ENCODE assay signal across 8 cellular contexts in the genomic region with DNA sequence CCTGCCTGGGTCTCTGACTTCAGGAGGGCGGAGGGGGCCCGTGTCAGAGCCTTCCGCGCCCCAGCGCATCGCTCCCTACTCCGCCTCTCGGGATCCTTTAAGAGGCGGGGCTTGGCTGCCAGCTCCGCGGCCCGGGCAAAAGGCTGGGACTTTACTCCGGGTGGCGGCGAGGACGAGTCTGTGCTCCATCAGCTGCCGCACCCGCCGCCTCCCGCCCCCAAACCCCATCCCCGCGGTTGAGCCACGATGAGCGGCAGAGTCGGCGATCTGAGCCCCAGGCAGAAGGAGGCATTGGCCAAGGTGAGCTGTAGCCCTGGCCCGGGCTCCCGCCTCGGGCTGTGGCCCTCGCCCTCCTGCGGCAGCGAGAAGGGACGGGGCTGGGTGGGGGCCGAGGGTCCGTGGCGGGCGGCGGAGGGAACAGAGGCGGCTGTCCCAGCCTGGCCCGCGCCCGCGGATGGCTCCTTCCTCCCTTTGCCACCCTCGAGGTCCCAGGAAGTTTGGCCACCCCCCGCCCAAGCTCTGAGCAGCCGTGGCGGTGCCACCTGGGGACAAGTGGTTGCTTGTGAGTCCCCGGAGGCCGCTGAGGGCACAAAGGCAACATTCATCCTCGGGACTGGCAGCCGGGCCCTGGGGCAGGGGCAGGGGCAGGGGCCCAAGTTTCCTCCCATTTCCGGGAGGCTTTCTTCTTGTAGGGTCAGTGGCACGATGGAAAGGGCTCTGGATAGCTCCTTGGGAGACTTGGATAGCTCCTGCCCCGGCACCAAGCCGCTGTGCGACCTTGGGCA. TPM values are rescaled to one million over a fixed set of nuclear protein-coding genes. Genes with fewer than 3 reads are reported as not detected.
A peak's percentile ranks its signal among the peaks of the same experiment; 100 is the strongest.
DNase-seq lines count a peak whose midpoint lies in the region; ATAC-seq and TF ChIP-seq lines count a peak whose summit lies in the region.

A gene (plus strand): TSS at position 148 of the 785 bp plus-strand sequence. CDS start 99 bp downstream, at position 247.

- peak; percentile 82 for ATAC-seq in gastroesophageal sphincter

- H3K4me3 ChIP-seq in H7 (ENCODE audit: insufficient read depth, low read depth, low read length) (peak within 1 kb of the TSS; percentile 66), gastroesophageal sphincter (peak within 1 kb of the TSS; percentile 38 to 84), neuron (ENCODE audit: low read length) (peak within 1 kb of the TSS; percentile 56)

- in situ Hi-C loops in ACHN (cut with HindIII; ENCODE audit: low pct_ligation_motif_present, low pct_unique_long_range_greater_than_20kb, low sequenced_read_pairs) = no loop called here
- in situ Hi-C loops in SK-MEL-5 (cut with HindIII; ENCODE audit: low pct_unique_long_range_greater_than_20kb, low sequenced_read_pairs) = loop anchor here (25.0 kb wide), 1 partner anchor 110 kb away; a partner anchor contains a TSS

- WGBS in gastroesophageal sphincter (ENCODE audit: low coverage in 1 of 2), 2 donors = 0% methylated on average over 2 of the region's 56 CpGs; no CpG with 5 or more reads in 1 of the 2 donors

- peaks cover 20% of the 10 kb centered on the region for H3K27me3 ChIP-seq in H7 (ENCODE audit: control insufficient read depth, insufficient read depth, low read length)
- no peaks in the 10 kb centered on the region for H3K27me3 ChIP-seq in gastroesophageal sphincter
- peaks cover 4% of the 10 kb centered on the region for H3K27me3 ChIP-seq in neuron (ENCODE audit: insufficient read depth, low read length)

- H2AFZ ChIP-seq in neuron (ENCODE audit: low read depth, low read length) = peak within 1 kb of the TSS; percentile 77

- TF ChIP-seq CTCF in gastroesophageal sphincter (IDR thresholded peaks at IDR 0.05) = no peak

- no peak for TF ChIP-seq EP300 in gastroesophageal sphincter (IDR thresholded peaks at IDR 0.05)

- H3K27ac ChIP-seq in gastroesophageal sphincter = peak within 1 kb of the TSS; percentile 1 to 78 (median 74)

- TF ChIP-seq POLR2A in gastroesophageal sphincter (IDR thresholded peaks at IDR 0.05) = peak; percentile 22 to 31

- H3K4me1 ChIP-seq in gastroesophageal sphincter (peaks cover 0 to 45% (median 13%) of the 10 kb centered on the region in 3 donors), neuron (ENCODE audit: insufficient read depth, low read length) (peaks cover 9% of the 10 kb centered on the region)

- H3K9me3 ChIP-seq in gastroesophageal sphincter = no peaks in the 10 kb centered on the region
- H3K9me3 ChIP-seq in neuron (ENCODE audit: low read length) = no peaks in the 10 kb centered on the region

- DNase-seq in ACHN (peak; percentile 56), H7 (peak; percentile 92), SK-MEL-5 (ENCODE audit: low read depth, low spot score) (peak; percentile 53), superior temporal gyrus (ENCODE audit: extremely low spot score) (peak; percentile 78), GM19238 (ENCODE audit: insufficient read length, low spot score) (no peak)
- DNase-seq in activated naive CD4-positive, alpha-beta T cell treated with anti-CD3 and anti-CD28 coated beads, Interleukin-2, amount 50 U/mL, for 16 hours = peak; percentile 69

- H3K36me3 ChIP-seq in H7 (replicated peaks; ENCODE audit: control insufficient read depth, insufficient read depth, low read length) (no peaks in the 10 kb centered on the region), gastroesophageal sphincter (no peaks in the 10 kb centered on the region), neuron (ENCODE audit: insufficient read depth, low read length) (no peaks in the 10 kb centered on the region)

RNA-seq across cellular contexts. Expression of the gene that starts here (rescaled TPM):
- total RNA-seq in H7 (2014; rRNA removed; shearing (Covaris generic)) = 1.7 and 4.2 TPM in 2 replicates
- 4.0 and 7.4 TPM in 2 replicates for total RNA-seq in SK-MEL-5 (2014; rRNA removed; shearing (Covaris generic))
- 11.0 and 18.4 TPM in 2 replicates for polyA plus RNA-seq in SK-MEL-5 (2015; cell fraction: cytosol; rRNA removed)
- polyA plus RNA-seq in SK-MEL-5 (2015; cell fraction: nucleus; rRNA removed) = 12.7 and 30.4 TPM in 2 replicates
- total RNA-seq in gastroesophageal sphincter = 10 to 100 TPM in 3 of 4 donors, 1 to 10 TPM in 1; 8.1 to 27.2 (median 15.8) TPM
